11 cellular contexts compared by ENCODE assay signal in the genomic region with DNA sequence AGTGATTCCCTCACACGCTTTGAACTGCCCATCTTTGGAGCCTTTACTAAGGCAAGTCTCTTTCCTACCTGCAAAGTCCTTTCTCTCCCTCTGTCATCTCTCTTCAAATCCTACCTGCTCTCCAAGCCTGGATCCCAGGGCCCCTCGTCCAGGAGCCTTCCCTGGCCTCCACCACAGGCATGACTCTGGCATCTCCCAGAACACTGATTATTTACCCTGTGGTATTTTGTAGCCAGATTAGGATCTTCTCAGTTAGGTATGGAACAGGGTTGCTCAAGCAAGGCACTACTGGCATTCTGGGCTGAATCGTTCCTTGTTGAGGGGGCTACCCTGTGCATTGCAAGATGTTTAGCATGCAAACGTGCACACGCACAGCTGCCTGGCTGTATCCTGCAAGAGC.
"Had no signal": no experiment of that assay in that cellular context is flagged by ENCODE, and none has a peak within 500 bp of the region (broad histone marks: within the 10 kb centered on the region; RNA-seq: fewer than 3 reads in every experiment).

No MANE protein-coding gene starts in this region.

- H3K9me3 ChIP-seq: left lung, uterus had no signal

- DNase-seq: activated CD4-positive, alpha-beta T cell treated with anti-CD3 and anti-CD28 coated beads, Interleukin-2, amount 50 U/mL, for 48 hours; activated CD4-positive, CD25-positive, alpha-beta regulatory T cell treated with anti-CD3 and anti-CD28 coated beads, Interleukin-2, amount 50 U/mL, for 72 hours; activated T-cell treated with anti-CD3 and anti-CD28 coated beads, Interleukin-2, amount 50 U/mL, for 48 hours; left lung; mammary epithelial cell; naive B cell; stimulated activated CD4-positive, alpha-beta T cell treated with anti-CD3 and anti-CD28 coated beads, Interleukin-12 subunit alpha, Interleukin-12 subunit beta, amount 100 ng/mL, for 4 hours; stimulated activated CD4-positive, alpha-beta T cell treated with anti-CD3 and anti-CD28 coated beads, Interleukin-2, amount 100 ng/mL, for 24 hours; uterus had no signal

- H3K4me1 ChIP-seq: left lung, parathyroid adenoma, uterus had no signal

- H3K9me3 Mint-ChIP-seq: naive B cell had no signal

- H3K4me3 Mint-ChIP-seq: naive B cell had no signal

- H3K4me3 ChIP-seq: cardiac muscle cell, left lung, uterus had no signal

- H3K27me3 Mint-ChIP-seq: naive B cell had no signal

- H3K36me3 ChIP-seq: uterus had no signal

- H3K27ac ChIP-seq: cardiac muscle cell, left lung, parathyroid adenoma, uterus had no signal

- ATAC-seq: left lung had no signal

- H3K27me3 ChIP-seq: cardiac muscle cell, left lung, uterus had no signal
